In genomic region chr16:81005644-81006471, GRCh38 we compare ENCODE assay signal across 8 cellular contexts. TPM values are rescaled to one million over a fixed set of nuclear protein-coding genes. Genes with fewer than 3 reads are reported as not detected.
DNase-seq lines count a peak whose midpoint lies in the region; ATAC-seq, FAIRE-seq and TF ChIP-seq lines count a peak whose summit lies in the region.

No MANE protein-coding gene starts in this region.

- TF ChIP-seq CTCF in GM12878 (IDR thresholded peaks at IDR 0.05 in 2 of 3, conservative IDR thresholded peaks at IDR 0.05 in 1 of 3; ENCODE audit: control insufficient read depth in 2 of 3, extremely low read depth in 1 of 3, insufficient read depth in 1 of 3, low read depth in 3 of 3, low read length in 3 of 3) (no peak), lower leg skin (IDR thresholded peaks at IDR 0.05) (no peak), thoracic aorta (IDR thresholded peaks at IDR 0.05) (no peak)

- H3K27me3 ChIP-seq in GM12878 (replicated peaks in 1 of 2; ENCODE audit: control insufficient read depth in 2 of 2, insufficient read depth in 2 of 2, low read length in 1 of 2) (no peaks in the 10 kb centered on the region), thoracic aorta (replicated peaks; ENCODE audit: insufficient read depth) (no peaks in the 10 kb centered on the region)

- TF ChIP-seq POLR2A in GM12878 (IDR thresholded peaks at IDR 0.05; ENCODE audit: low read depth, low read length) (no peak), lower leg skin (IDR thresholded peaks at IDR 0.05) (no peak)

- CTCF ChIA-PET in GM12878 (lab: Yijun Ruan, JAX), result interaction anchor here (0.6 to 5.1 kb wide), 6 partner anchors 12 to 82 kb away, joined by 3 to 67 read pairs (median 16); partner anchors contain the start of gene ATMIN

- 19% methylated on average over 25 of the region's 27 CpGs for WGBS in GM12878 (ENCODE audit: insufficient coverage, insufficient replicate concordance, low lambda C conversion rate, missing lambda C conversion rate)
- WGBS in lower leg skin, 2 donors, result 16% methylated on average over 26 to 27 of the region's 27 CpGs

- H3K27ac ChIP-seq in KOPT-K1 (ENCODE audit: low read depth, low read length, poor library complexity, severe bottlenecking) (peak overlapping the region; percentile 97), GM12878 (ENCODE audit: control insufficient read depth, insufficient read depth) (peak overlapping the region; percentile 100), thoracic aorta (peak overlapping the region; percentile 90 to 96)

- DNase-seq in EL (peak; percentile 19), GM12878 (ENCODE audit: low read depth, low spot score) (no peak), lower leg skin (ENCODE audit: low spot score in 2 of 2) (peak; percentile 61 to 95), thoracic aorta (ENCODE audit: low spot score) (no peak), GM19239 (ENCODE audit: insufficient read length, low spot score) (no peak)
- DNase-seq in stimulated activated CD4-positive, alpha-beta T cell treated with anti-CD3 and anti-CD28 coated beads, Interleukin-4, amount 100 ng/mL, for 4 hours, result no peak

- H3K4me1 ChIP-seq in GM12878 (ENCODE audit: control insufficient read depth, insufficient read depth, low read length) (peaks cover 9% of the 10 kb centered on the region), thoracic aorta (ENCODE audit: control insufficient read depth in 1 of 2, low read depth in 2 of 2) (peaks cover 11 to 21% of the 10 kb centered on the region in 2 donors)

- H3K9ac ChIP-seq in GM12878 (ENCODE audit: control insufficient read depth, insufficient read depth, low read length), result peak overlapping the region; percentile 97

- SMC1A ChIA-PET in GM12878 (lab: Charles Lee; ENCODE audit: uncharacterized antibody, unreplicated experiment), result interaction anchor here (1.4 to 2.0 kb wide), 7 partner anchors 12 to 72 kb away, joined by 3 to 16 read pairs (median 5); no protein-coding TSS in a partner anchor

- intact Hi-C loops in GM12878 (cut with micrococcal nuclease; ENCODE audit: unreplicated experiment) (loop anchor here (2.0 to 10.0 kb wide), 4 partner anchors 29 to 1649 kb away; partner anchors contain the start of genes ATMIN and GAN), lower leg skin (cut with DNase I; ENCODE audit: low total_unique reads) (no loop called here)

- no peak for TF ChIP-seq RAD21 in GM12878 (IDR thresholded peaks at IDR 0.05; ENCODE audit: insufficient read depth, low read depth, low read length)

- H3K9me3 ChIP-seq in KOPT-K1 (ENCODE audit: insufficient read depth, low read length, poor library complexity, severe bottlenecking) (no peaks in the 10 kb centered on the region), GM12878 (replicated peaks; ENCODE audit: control insufficient read depth, insufficient read depth, low read length) (no peaks in the 10 kb centered on the region; the same call in 2 of the 3 replicates), thoracic aorta (no peaks in the 10 kb centered on the region)

- H4K20me1 ChIP-seq in GM12878 (ENCODE audit: control insufficient read depth, insufficient read depth), result no peaks in the 10 kb centered on the region

- BruUV-seq in GM12878 (replicated peaks; lab: Mats Ljungman, UMichigan), result no TSS peak

- peaks cover 23% of the 10 kb centered on the region for H3K36me3 ChIP-seq in KOPT-K1 (ENCODE audit: insufficient read depth, low read length)
- H3K36me3 ChIP-seq in GM12878 (ENCODE audit: control insufficient read depth in 2 of 2, insufficient read depth in 2 of 2, low read length in 1 of 2), result 0 out of 4 replicates have a peak, but pooled peaks cover under 1 to 2% of the 10 kb centered on the region in 2 experiments
- H3K36me3 ChIP-seq in thoracic aorta, result no peaks in the 10 kb centered on the region

- H3K4me3 ChIP-seq in GM12878 (peak overlapping the region; percentile 93), lower leg skin (ENCODE audit: low read depth, poor library complexity, severe bottlenecking) (peak overlapping the region; percentile 96), thoracic aorta (peak overlapping the region; percentile 89)

- peak overlapping the region; percentile 84 for H3K4me2 ChIP-seq in GM12878 (ENCODE audit: control insufficient read depth, insufficient read depth)

- FAIRE-seq in GM12878 (lab: Jason Lieb, UNC) (no peak), GM19239 (lab: Jason Lieb, UNC) (no peak)

- H3K79me2 ChIP-seq in GM12878 (ENCODE audit: control insufficient read depth, insufficient read depth, low read length), result peaks cover 86% of the 10 kb centered on the region

- peak overlapping the region; percentile 100 for H2AFZ ChIP-seq in GM12878 (ENCODE audit: control insufficient read depth, low read depth, low read length)

- RAD21 ChIA-PET in GM12878 (lab: Charles Lee; ENCODE audit: unreplicated experiment), result interaction anchor here (1.6 to 1.9 kb wide), 2 partner anchors 9 to 30 kb away, joined by 6 read pairs; partner anchors contain the start of gene ATMIN

- TF ChIP-seq EP300 in GM12878 (IDR thresholded peaks at IDR 0.05; ENCODE audit: borderline replicate concordance in 1 of 2, control insufficient read depth in 1 of 2, low read depth in 2 of 2, low read length in 2 of 2), result no peak

- no peak for ATAC-seq in GM12878
- no peak for ATAC-seq in thoracic aorta (ENCODE audit: insufficient number of reproducible peaks, low FRiP score, low read depth)
- no peak for ATAC-seq in GM18519 (IDR thresholded peaks at IDR 0.05; ENCODE audit: low FRiP score, unreplicated experiment)

- in situ Hi-C loops in GM12878 (cut with MboI), result no loop called here

- POLR2A ChIA-PET in GM12878 (lab: Charles Lee), result interaction anchor here (1.1 to 4.2 kb wide), 4 partner anchors 9 to 475 kb away, joined by 3 to 25 read pairs (median 10); partner anchors contain the start of gene ATMIN

TF ChIP-seq in GM12878, 131 proteins besides CTCF, POLR2A, EP300 and RAD21 (continues in another document):
- no peak for TF ChIP-seq WRNIP1 (IDR thresholded peaks at IDR 0.05; ENCODE audit: borderline replicate concordance, low read depth, low read length)

RNA-seq across cellular contexts. Expression of gene CMC2, which starts 0.8 kb away (rescaled TPM):
- 40.0 and 40.4 TPM in 2 replicates for total RNA-seq in GM12878 (2013; cell fraction: nucleolus; rRNA removed)
- total RNA-seq in GM12878 (2014; rRNA removed) (87.8 and 104 TPM in 2 replicates), GM12878 (2014; rRNA removed; fragmentation: Illumina TruSeq; extraction: Trizol) (62.5 and 62.8 TPM in 2 replicates), GM12878 (2021) (79.8 and 87.8 TPM in 2 replicates), lower leg skin (10 to 100 TPM; 19.6 to 52.9 (median 32.6) TPM), thoracic aorta (10 to 100 TPM; 20.5 to 61.7 TPM)
- 49.4 TPM for polyA plus RNA-seq in GM12878 (2011; ENCODE audit: low read depth)
- polyA plus RNA-seq in GM12878 (2011; rRNA removed) (236 and 293 TPM in 2 replicates), GM12878 (2014; fragmentation: Illumina TruSeq; extraction: Trizol) (86.8 and 93.5 TPM in 2 replicates), GM12878 (2014; fragmentation: Nextera tagmentation; extraction: Ambion mirVana) (100 to 1,000 TPM; 248 to 251 TPM), GM12878 (2014; rRNA removed) (97.1 and 117 TPM in 2 replicates), GM12878 (2016; fragmentation: Nextera tagmentation; extraction: Ambion mirVana) (100 to 1,000 TPM; 217 to 223 TPM)
- 178 and 184 TPM in 2 replicates for polyA plus RNA-seq in GM12878 (2011; cell fraction: cytosol; rRNA removed)
- polyA plus RNA-seq in GM12878 (2011; cell fraction: nucleus; rRNA removed), result 97.1 and 105 TPM in 2 replicates
- 76.8 and 82.9 TPM in 2 replicates for polyA plus RNA-seq in GM12878 (2012)
- 56.1 and 61.9 TPM in 2 replicates for polyA minus RNA-seq in GM12878 (2011; rRNA and poly(A)+ RNA removed)
- polyA minus RNA-seq in GM12878 (2011; cell fraction: cytosol; rRNA and poly(A)+ RNA removed), result 27.7 and 36.4 TPM in 2 replicates
- polyA minus RNA-seq in GM12878 (2011; cell fraction: nucleus; rRNA and poly(A)+ RNA removed), result 34.9 and 46.2 TPM in 2 replicates

RNA-seq across cellular contexts. Expression of gene CENPN, which starts 1.2 kb away (rescaled TPM):
- total RNA-seq in GM12878 (2013; cell fraction: nucleolus; rRNA removed), result 12.1 and 18.8 TPM in 2 replicates
- total RNA-seq in GM12878 (2014; rRNA removed) (39.8 and 40.2 TPM in 2 replicates), GM12878 (2014; rRNA removed; fragmentation: Illumina TruSeq; extraction: Trizol) (48.8 and 49.8 TPM in 2 replicates), GM12878 (2021) (43.7 and 44.6 TPM in 2 replicates), lower leg skin (1 to 10 TPM; 3.8 to 5.2 (median 4.9) TPM), thoracic aorta (10 to 100 TPM in 1 of 2 donors, 1 to 10 TPM in 1; 7.8 to 48.1 TPM)
- 35.5 TPM for polyA plus RNA-seq in GM12878 (2011; ENCODE audit: low read depth)
- polyA plus RNA-seq in GM12878 (2011; rRNA removed) (63.9 and 97.4 TPM in 2 replicates), GM12878 (2014; fragmentation: Illumina TruSeq; extraction: Trizol) (68.9 and 76.4 TPM in 2 replicates), GM12878 (2014; fragmentation: Nextera tagmentation; extraction: Ambion mirVana) (100 to 1,000 TPM; 134 to 143 TPM), GM12878 (2014; rRNA removed) (31.2 and 74.1 TPM in 2 replicates), GM12878 (2016; fragmentation: Nextera tagmentation; extraction: Ambion mirVana) (10 to 100 TPM; 64.8 to 73.7 TPM)
- 29.9 and 43.4 TPM in 2 replicates for polyA plus RNA-seq in GM12878 (2011; cell fraction: cytosol; rRNA removed)
- 29.7 and 34.5 TPM in 2 replicates for polyA plus RNA-seq in GM12878 (2011; cell fraction: nucleus; rRNA removed)
- polyA plus RNA-seq in GM12878 (2012), result 25.2 and 70.0 TPM in 2 replicates
- 35.3 and 46.3 TPM in 2 replicates for polyA minus RNA-seq in GM12878 (2011; rRNA and poly(A)+ RNA removed)
- 18.8 and 25.5 TPM in 2 replicates for polyA minus RNA-seq in GM12878 (2011; cell fraction: cytosol; rRNA and poly(A)+ RNA removed)
- 11.5 and 28.3 TPM in 2 replicates for polyA minus RNA-seq in GM12878 (2011; cell fraction: nucleus; rRNA and poly(A)+ RNA removed)

RNA-seq across cellular contexts. Expression of gene ATMIN, which starts 29.8 kb away (rescaled TPM):
- 15.5 and 18.6 TPM in 2 replicates for total RNA-seq in GM12878 (2013; cell fraction: nucleolus; rRNA removed)
- total RNA-seq in GM12878 (2014; rRNA removed), result 23.5 and 24.6 TPM in 2 replicates
- 25.6 and 28.9 TPM in 2 replicates for total RNA-seq in GM12878 (2014; rRNA removed; fragmentation: Illumina TruSeq; extraction: Trizol)
- 17.8 and 21.9 TPM in 2 replicates for total RNA-seq in GM12878 (2021)
- polyA plus RNA-seq in GM12878 (2011; ENCODE audit: low read depth), result 9.5 TPM
- 25.8 and 26.4 TPM in 2 replicates for polyA plus RNA-seq in GM12878 (2011; rRNA removed)
- polyA plus RNA-seq in GM12878 (2011; cell fraction: cytosol; rRNA removed), result 16.5 and 17.5 TPM in 2 replicates
- polyA plus RNA-seq in GM12878 (2011; cell fraction: nucleus; rRNA removed), result 7.8 TPM in 2 replicates
- 10.6 and 10.9 TPM in 2 replicates for polyA plus RNA-seq in GM12878 (2012)
- polyA plus RNA-seq in GM12878 (2014; fragmentation: Illumina TruSeq; extraction: Trizol), result 25.9 and 34.2 TPM in 2 replicates
- polyA plus RNA-seq in GM12878 (2014; fragmentation: Nextera tagmentation; extraction: Ambion mirVana), result 1 to 10 TPM; 5.2 to 8.7 TPM
- polyA plus RNA-seq in GM12878 (2014; rRNA removed), result 14.3 and 14.7 TPM in 2 replicates
- 1 to 10 TPM; 7.1 to 8.3 TPM for polyA plus RNA-seq in GM12878 (2016; fragmentation: Nextera tagmentation; extraction: Ambion mirVana)
- 26.2 and 29.7 TPM in 2 replicates for polyA minus RNA-seq in GM12878 (2011; rRNA and poly(A)+ RNA removed)
- 9.5 and 10.3 TPM in 2 replicates for polyA minus RNA-seq in GM12878 (2011; cell fraction: cytosol; rRNA and poly(A)+ RNA removed)
- 7.0 and 9.8 TPM in 2 replicates for polyA minus RNA-seq in GM12878 (2011; cell fraction: nucleus; rRNA and poly(A)+ RNA removed)
- 10 to 100 TPM; 33.3 to 51.7 (median 41.9) TPM for total RNA-seq in lower leg skin
- total RNA-seq in thoracic aorta, result 10 to 100 TPM; 32.0 to 32.5 TPM

Comparison
In these comparisons a context has a peak if more than half of its experiments do, and no peak if none do; other contexts are left out.
1. DNase-seq: peak in EL (single experiment) and lower leg skin (2 of 2); none in GM12878 (single experiment), thoracic aorta (single experiment), GM19239 (single experiment) and stimulated activated CD4-positive, alpha-beta T cell treated with anti-CD3 and anti-CD28 coated beads, Interleukin-4, amount 100 ng/mL, for 4 hours (0 of 2).
2. Peak in every context shown above with its lines, with median percentiles within 50 percentile points of each other: H3K27ac ChIP-seq and H3K4me3 ChIP-seq.